8 cellular contexts compared by ENCODE assay signal in the genomic region with DNA sequence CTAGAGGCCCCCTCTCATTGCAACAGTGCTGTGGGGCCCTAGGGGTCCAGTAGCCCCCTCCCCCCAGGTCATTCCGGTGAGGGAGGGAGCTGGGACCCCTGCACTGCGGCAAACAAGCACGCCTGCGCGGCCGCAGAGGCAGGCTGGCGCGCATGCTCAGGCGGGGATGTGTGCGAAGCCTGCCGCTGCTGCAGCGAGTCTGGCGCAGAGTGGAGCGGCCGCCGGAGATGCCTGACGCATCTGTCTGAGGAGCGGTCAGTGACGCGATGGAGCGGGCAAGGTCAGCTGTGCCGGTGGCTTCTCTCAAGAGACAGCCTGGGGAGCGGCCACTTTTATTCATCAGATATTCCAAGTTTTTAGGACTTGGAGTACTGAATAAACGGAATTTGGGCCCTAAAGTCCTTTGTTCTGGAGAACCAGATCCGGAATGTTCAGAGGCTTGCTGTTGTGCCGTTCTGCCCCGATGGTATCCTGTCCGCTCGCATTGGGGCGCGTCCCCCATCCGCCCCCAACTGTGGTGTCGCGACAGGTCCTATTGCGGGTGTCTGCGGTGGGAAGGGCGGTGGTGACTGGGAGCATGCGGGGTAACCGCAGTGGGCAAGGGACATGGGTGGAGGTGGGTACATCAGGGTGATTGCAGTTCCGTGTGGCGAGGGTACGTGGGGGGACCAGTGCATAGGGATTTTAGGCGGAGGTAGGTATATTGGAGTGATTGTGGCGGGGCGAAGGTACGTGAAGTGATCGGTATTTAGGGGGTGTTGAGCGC. TPM values are rescaled to one million over a fixed set of nuclear protein-coding genes. Genes with fewer than 3 reads are reported as not detected.
A peak's percentile ranks its signal among the peaks of the same experiment; 100 is the strongest.
DNase-seq lines count a peak whose midpoint lies in the region; ATAC-seq lines count a peak whose summit lies in the region.

A gene (plus strand): TSS at position 205 of the 766 bp plus-strand sequence. CDS start 19,467 bp downstream, outside the sequence.
A gene with protein sequence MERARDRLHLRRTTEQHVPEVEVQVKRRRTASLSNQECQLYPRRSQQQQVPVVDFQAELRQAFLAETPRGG (plus strand): TSS at position 205 of the 766 bp plus-strand sequence. CDS start 62 bp downstream, at position 267.

- peak; percentile 1 for DNase-seq in GF-D8 (lab: John Stamatoyannopoulos, UW)
- peak; percentile 1 for DNase-seq in NCI-H446 treated with DMSO at 0.1 percent for 48 hours (lab: John Stamatoyannopoulos, UW)
- DNase-seq in activated CD8-positive, alpha-beta memory T cell treated with anti-CD3 and anti-CD28 coated beads, Interleukin-2, amount 10 ng/mL, durations not matched to agents 7 days and 5 days: peak; percentile 81
- DNase-seq in stimulated activated CD8-positive, alpha-beta memory T cell treated with anti-CD3 and anti-CD28 coated beads, Interleukin-12 subunit alpha, Interleukin-12 subunit beta, amount 100 ng/mL, for 4 hours (ENCODE audit: low read depth): peak; percentile 36

- H3K27me3 Mint-ChIP-seq in activated CD8-positive, alpha-beta memory T cell treated with anti-CD3 and anti-CD28 coated beads, Interleukin-2, amount 10 ng/mL, durations not matched to agents 7 days and 5 days: no peaks in the 10 kb centered on the region

- H3K4me3 ChIP-seq in endocrine pancreas (ENCODE audit: control insufficient read depth, insufficient read depth, low read length): peak within 1 kb of the TSS; percentile 76
- H3K4me3 ChIP-seq in mesodermal cell (ENCODE audit: extremely low read depth, insufficient read depth, low read length, poor library complexity, severe bottlenecking): peak within 1 kb of the TSS; percentile 69

- no peaks in the 10 kb centered on the region for H3K27me3 ChIP-seq in endocrine pancreas (ENCODE audit: control insufficient read depth, insufficient read depth, low read length)

- H3K9me3 ChIP-seq in endocrine pancreas (ENCODE audit: control insufficient read depth, low read length) (no peaks in the 10 kb centered on the region), mesodermal cell (ENCODE audit: control insufficient read depth, low read length) (no peaks in the 10 kb centered on the region)

- H3K4me1 ChIP-seq in endocrine pancreas (ENCODE audit: control insufficient read depth, insufficient read depth, low read length) (no peaks in the 10 kb centered on the region), mesodermal cell (ENCODE audit: control insufficient read depth, insufficient read depth, low read length, poor library complexity, severe bottlenecking) (no peaks in the 10 kb centered on the region)

- 35 to 41% methylated on average over 29 to 32 of the region's 48 CpGs for WGBS in mesodermal cell (ENCODE audit: insufficient coverage in 2 of 2), 2 experiments

- peak within 1 kb of the TSS; percentile 92 for H3K4me3 Mint-ChIP-seq in activated CD8-positive, alpha-beta memory T cell treated with anti-CD3 and anti-CD28 coated beads, Interleukin-2, amount 10 ng/mL, durations not matched to agents 7 days and 5 days

- peaks cover 3% of the 10 kb centered on the region for H3K9me3 Mint-ChIP-seq in activated CD8-positive, alpha-beta memory T cell treated with anti-CD3 and anti-CD28 coated beads, Interleukin-2, amount 10 ng/mL, durations not matched to agents 7 days and 5 days (ENCODE audit: low read depth)

- H3K27ac ChIP-seq in mesodermal cell (ENCODE audit: low read depth, low read length, severe bottlenecking): peak within 1 kb of the TSS; percentile 84

- ATAC-seq in HG02623 (IDR thresholded peaks at IDR 0.05; ENCODE audit: unreplicated experiment) (peak; percentile 51), HG03135 (IDR thresholded peaks at IDR 0.05; ENCODE audit: unreplicated experiment) (no peak)
- ATAC-seq in activated CD8-positive, alpha-beta memory T cell treated with anti-CD3 and anti-CD28 coated beads, Interleukin-2, amount 10 ng/mL, durations not matched to agents 7 days and 5 days: peak; percentile 65

- peak within 1 kb of the TSS; percentile 82 for H3K9ac ChIP-seq in endocrine pancreas (ENCODE audit: control insufficient read depth, insufficient read depth, low read length)

- H3K27ac Mint-ChIP-seq in activated CD8-positive, alpha-beta memory T cell treated with anti-CD3 and anti-CD28 coated beads, Interleukin-2, amount 10 ng/mL, durations not matched to agents 7 days and 5 days: peak within 1 kb of the TSS; percentile 92

- H3K4me1 Mint-ChIP-seq in activated CD8-positive, alpha-beta memory T cell treated with anti-CD3 and anti-CD28 coated beads, Interleukin-2, amount 10 ng/mL, durations not matched to agents 7 days and 5 days: peaks cover 12% of the 10 kb centered on the region

- H3K36me3 ChIP-seq in endocrine pancreas (ENCODE audit: control insufficient read depth, insufficient read depth, low read length): no peaks in the 10 kb centered on the region
- peaks cover 3% of the 10 kb centered on the region for H3K36me3 ChIP-seq in mesodermal cell (ENCODE audit: control insufficient read depth, insufficient read depth, low read length)

- H3K36me3 Mint-ChIP-seq in activated CD8-positive, alpha-beta memory T cell treated with anti-CD3 and anti-CD28 coated beads, Interleukin-2, amount 10 ng/mL, durations not matched to agents 7 days and 5 days: peaks cover 13% of the 10 kb centered on the region

- CTCF ChIA-PET in activated CD8-positive, alpha-beta memory T cell treated with anti-CD3 and anti-CD28 coated beads, Interleukin-2, amount 10 ng/mL, durations not matched to agents 7 days and 5 days (lab: Charles Lee): no interaction called here

RNA-seq across cellular contexts. Expression of the first gene that starts in this region (rescaled TPM):
- 10 to 100 TPM; 44.0 to 47.2 TPM for total RNA-seq in activated CD8-positive, alpha-beta memory T cell treated with anti-CD3 and anti-CD28 coated beads, Interleukin-2, amount 10 ng/mL, durations not matched to agents 7 days and 5 days
- 260 TPM for polyA plus RNA-seq in mesodermal cell (2013, experiment 1 of 2)
- polyA plus RNA-seq in mesodermal cell (2013, experiment 2 of 2): 240 TPM

RNA-seq across cellular contexts. Expression of the second gene that starts in this region (rescaled TPM):
- total RNA-seq in activated CD8-positive, alpha-beta memory T cell treated with anti-CD3 and anti-CD28 coated beads, Interleukin-2, amount 10 ng/mL, durations not matched to agents 7 days and 5 days: 10 to 100 TPM; 14.8 to 23.3 TPM
- 43.8 TPM for polyA plus RNA-seq in mesodermal cell (2013, experiment 1 of 2)
- polyA plus RNA-seq in mesodermal cell (2013, experiment 2 of 2): 44.0 TPM

Comparison
In these comparisons a context has a peak if more than half of its experiments do, and no peak if none do; other contexts are left out.
1. DNase-seq: peak in every context shown above with its lines; median percentile 81 in activated CD8-positive, alpha-beta memory T cell treated with anti-CD3 and anti-CD28 coated beads, Interleukin-2, amount 10 ng/mL, durations not matched to agents 7 days and 5 days; 36 in stimulated activated CD8-positive, alpha-beta memory T cell treated with anti-CD3 and anti-CD28 coated beads, Interleukin-12 subunit alpha, Interleukin-12 subunit beta, amount 100 ng/mL, for 4 hours; 1 in GF-D8; 1 in NCI-H446 treated with DMSO at 0.1 percent for 48 hours.